1 cellular context compared by ENCODE assay signal in genomic region chr11:68117896-68118470, GRCh38.
TF ChIP-seq lines count a peak whose summit lies in the region.

No MANE protein-coding gene starts in this region.

TF ChIP-seq in HepG2, 621 proteins besides CTCF, POLR2A, EP300 and RAD21 (continued from another document and continues in another):
- TF ChIP-seq TFDP2 (CRISPR knock-in tag; IDR thresholded peaks at IDR 0.05) (no peak), SALL2 (CRISPR knock-in tag; IDR thresholded peaks at IDR 0.05) (0 out of 2 replicates have a peak, but pooled peaks have one; percentile 61), MAFF (IDR thresholded peaks at IDR 0.05; ENCODE audit: low read depth, low read length) (no peak), TEAD2 (CRISPR knock-in tag; IDR thresholded peaks at IDR 0.05) (no peak), PLRG1 (conservative IDR thresholded peaks at IDR 0.05) (no peak), CENPT (CRISPR knock-in tag; IDR thresholded peaks at IDR 0.05; ENCODE audit: low read depth) (no peak), SP5 (CRISPR knock-in tag; IDR thresholded peaks at IDR 0.05; ENCODE audit: borderline replicate concordance, low read depth) (no peak), PRDM15 (CRISPR knock-in tag; IDR thresholded peaks at IDR 0.05) (peak; percentile 96), ZBTB49 (CRISPR knock-in tag; IDR thresholded peaks at IDR 0.05; ENCODE audit: borderline replicate concordance) (no peak), KLF16 (CRISPR knock-in tag; IDR thresholded peaks at IDR 0.05) (no peak), ZNF180 (CRISPR knock-in tag; IDR thresholded peaks at IDR 0.05; ENCODE audit: borderline replicate concordance, low read depth) (no peak), SATB2 (CRISPR knock-in tag; IDR thresholded peaks at IDR 0.05) (peak; percentile 27; the same call in 1 of the 2 replicates), GABPB1 (CRISPR knock-in tag; IDR thresholded peaks at IDR 0.05) (no peak), POLR2AphosphoS2 (IDR thresholded peaks at IDR 0.05; ENCODE audit: low read depth, low read length) (0 out of 2 replicates have a peak, but pooled peaks have one; percentile 52), ZZZ3 (CRISPR knock-in tag; IDR thresholded peaks at IDR 0.05; ENCODE audit: borderline replicate concordance) (no peak), HNF4A (CRISPR knock-in tag; IDR thresholded peaks at IDR 0.05) (no peak), TEF (CRISPR knock-in tag; IDR thresholded peaks at IDR 0.05) (no peak), ZNF468 (CRISPR knock-in tag; IDR thresholded peaks at IDR 0.05) (no peak), NCOA1 (CRISPR knock-in tag; IDR thresholded peaks at IDR 0.05) (no peak), ZNF441 (CRISPR knock-in tag; IDR thresholded peaks at IDR 0.05; ENCODE audit: borderline replicate concordance) (0 out of 2 replicates have a peak, but pooled peaks have one; percentile 40), SAP130 (CRISPR knock-in tag; IDR thresholded peaks at IDR 0.05; ENCODE audit: low read depth) (peak; percentile 37), HOXA3 (CRISPR knock-in tag; IDR thresholded peaks at IDR 0.05) (peak; percentile 18; the same call in 1 of the 2 replicates), ZNF652 (CRISPR knock-in tag; IDR thresholded peaks at IDR 0.05; ENCODE audit: borderline replicate concordance, low read depth) (peak; percentile 96), ZNF563 (CRISPR knock-in tag; IDR thresholded peaks at IDR 0.05) (no peak), KDM5B (CRISPR knock-in tag; IDR thresholded peaks at IDR 0.05; ENCODE audit: borderline replicate concordance) (peak; percentile 38; the same call in 1 of the 2 replicates), DZIP1 (CRISPR knock-in tag; IDR thresholded peaks at IDR 0.05) (no peak), SP2 (CRISPR knock-in tag; IDR thresholded peaks at IDR 0.05) (no peak), RBFOX2 (IDR thresholded peaks at IDR 0.05; ENCODE audit: low read depth, low read length) (peak; percentile 32; the same call in 1 of the 2 replicates), ZNF234 (CRISPR knock-in tag; conservative IDR thresholded peaks at IDR 0.05) (no peak), CBX5 (CRISPR knock-in tag; IDR thresholded peaks at IDR 0.05; ENCODE audit: borderline replicate concordance) (no peak), NR2F1 (CRISPR knock-in tag; IDR thresholded peaks at IDR 0.05) (no peak), FOXP1 (IDR thresholded peaks at IDR 0.05) (no peak), FOXP1 (CRISPR knock-in tag; IDR thresholded peaks at IDR 0.05) (no peak), ZBTB38 (CRISPR knock-in tag; IDR thresholded peaks at IDR 0.05) (0 out of 2 replicates have a peak, but pooled peaks have one; percentile 46), ZC3H4 (CRISPR knock-in tag; IDR thresholded peaks at IDR 0.05; ENCODE audit: borderline replicate concordance) (0 out of 2 replicates have a peak, but pooled peaks have one; percentile 37), KMT2A (CRISPR knock-in tag; IDR thresholded peaks at IDR 0.05) (0 out of 2 replicates have a peak, but pooled peaks have one; percentile 38), IRF2 (CRISPR knock-in tag; IDR thresholded peaks at IDR 0.05) (0 out of 2 replicates have a peak, but pooled peaks have one; percentile 32), SMAD1 (CRISPR knock-in tag; IDR thresholded peaks at IDR 0.05; ENCODE audit: borderline replicate concordance, low read depth) (no peak), ZSCAN25 (CRISPR knock-in tag; IDR thresholded peaks at IDR 0.05) (0 out of 2 replicates have a peak, but pooled peaks have one; percentile 15), TAF1 (CRISPR knock-in tag; IDR thresholded peaks at IDR 0.05) (peak; percentile 26; the same call in 1 of the 2 replicates), TEAD3 (CRISPR knock-in tag; optimal IDR thresholded peaks at IDR 0.05; ENCODE audit: borderline replicate concordance) (peak; percentile 88), NBN (conservative IDR thresholded peaks at IDR 0.05) (no peak), HNRNPLL (IDR thresholded peaks at IDR 0.05; ENCODE audit: low read depth, low read length, poor library complexity, severe bottlenecking) (no peak), TAF15 (IDR thresholded peaks at IDR 0.05; ENCODE audit: low read depth, low read length, poor library complexity, severe bottlenecking) (no peak), ZNF687 (CRISPR knock-in tag; IDR thresholded peaks at IDR 0.05) (peak; percentile 32; the same call in 1 of the 2 replicates), ZNF263 (CRISPR knock-in tag; IDR thresholded peaks at IDR 0.05) (no peak), ZFP36 (IDR thresholded peaks at IDR 0.05; ENCODE audit: borderline replicate concordance, low read depth, low read length, partially characterized antibody) (no peak), ZNF672 (CRISPR knock-in tag; IDR thresholded peaks at IDR 0.05) (no peak), ZNF770 (CRISPR knock-in tag; IDR thresholded peaks at IDR 0.05) (peak; percentile 62; the same call in 1 of the 2 replicates), CHD4 (IDR thresholded peaks at IDR 0.05; ENCODE audit: borderline replicate concordance, low read length) (no peak)
